In the genomic region with DNA sequence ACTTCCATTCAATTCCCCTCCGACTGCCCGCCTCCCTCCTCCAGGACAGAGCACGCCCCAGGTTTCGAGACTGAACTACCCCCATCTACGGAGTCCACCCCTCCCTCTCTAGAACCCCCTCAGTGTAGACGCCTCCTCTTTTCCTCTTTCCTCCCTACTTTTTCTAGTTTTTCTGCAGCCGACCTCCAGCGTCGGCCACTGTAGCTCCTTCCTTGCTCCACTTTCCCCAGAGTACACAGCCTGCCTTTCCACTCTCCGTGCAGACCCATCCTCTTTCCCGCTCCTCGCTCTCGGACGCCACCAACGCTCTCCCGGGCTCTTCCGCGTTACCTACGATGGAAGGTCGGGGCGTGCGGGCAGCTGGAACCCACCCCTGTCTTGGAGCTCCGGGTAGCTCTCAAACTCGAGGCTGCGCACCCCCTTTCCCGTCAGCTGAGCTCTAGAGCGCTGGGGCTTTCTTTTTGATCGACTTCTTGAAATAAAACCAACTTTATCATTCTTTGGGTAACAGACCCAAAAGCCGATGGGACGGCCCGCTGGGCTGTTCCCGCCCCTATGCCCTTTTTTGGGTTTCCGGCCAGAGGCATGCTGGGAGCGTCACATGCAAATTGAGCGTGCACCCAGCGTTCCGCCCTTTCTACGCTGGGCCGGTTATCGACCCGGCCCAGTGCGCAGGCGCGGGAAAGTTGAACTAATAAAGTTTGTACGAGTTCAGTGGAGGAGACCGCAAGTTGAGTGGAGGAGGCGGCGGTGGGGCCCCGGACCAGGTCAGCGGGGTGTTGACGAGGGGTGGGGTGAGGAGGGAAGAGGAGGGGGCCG, we compare ENCODE assay signal across 8 cellular contexts.
DNase-seq lines count a peak whose midpoint lies in the region; ATAC-seq, FAIRE-seq and TF ChIP-seq lines count a peak whose summit lies in the region.

A gene with protein sequence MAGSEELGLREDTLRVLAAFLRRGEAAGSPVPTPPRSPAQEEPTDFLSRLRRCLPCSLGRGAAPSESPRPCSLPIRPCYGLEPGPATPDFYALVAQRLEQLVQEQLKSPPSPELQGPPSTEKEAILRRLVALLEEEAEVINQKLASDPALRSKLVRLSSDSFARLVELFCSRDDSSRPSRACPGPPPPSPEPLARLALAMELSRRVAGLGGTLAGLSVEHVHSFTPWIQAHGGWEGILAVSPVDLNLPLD (plus strand): TSS at position 633 of the 819 bp plus-strand sequence. CDS start 760 bp downstream, outside the sequence.
A gene with protein sequence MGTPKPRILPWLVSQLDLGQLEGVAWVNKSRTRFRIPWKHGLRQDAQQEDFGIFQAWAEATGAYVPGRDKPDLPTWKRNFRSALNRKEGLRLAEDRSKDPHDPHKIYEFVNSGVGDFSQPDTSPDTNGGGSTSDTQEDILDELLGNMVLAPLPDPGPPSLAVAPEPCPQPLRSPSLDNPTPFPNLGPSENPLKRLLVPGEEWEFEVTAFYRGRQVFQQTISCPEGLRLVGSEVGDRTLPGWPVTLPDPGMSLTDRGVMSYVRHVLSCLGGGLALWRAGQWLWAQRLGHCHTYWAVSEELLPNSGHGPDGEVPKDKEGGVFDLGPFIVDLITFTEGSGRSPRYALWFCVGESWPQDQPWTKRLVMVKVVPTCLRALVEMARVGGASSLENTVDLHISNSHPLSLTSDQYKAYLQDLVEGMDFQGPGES (minus strand): TSS at position 557 of the 819 bp plus-strand sequence. CDS start 1,019 bp downstream, outside the sequence.

- peak within 1 kb of the TSS; percentile 78 to 94 (median 88) for H3K27ac Mint-ChIP-seq in nephron

- no peaks in the 10 kb centered on the region for H3K27me3 Mint-ChIP-seq in nephron (ENCODE audit: low read depth)

- TF ChIP-seq POLR2A in H54 (IDR thresholded peaks at IDR 0.05; ENCODE audit: low read depth, low read length), result peak; percentile 72

- peak within 1 kb of the TSS; percentile 97 for H3K4me3 ChIP-seq in Loucy (ENCODE audit: low read length, poor library complexity, severe bottlenecking)
- H3K4me3 ChIP-seq in fibroblast of pulmonary artery (replicated peaks; ENCODE audit: low read depth, low read length), result peak within 1 kb of the TSS; percentile 79

- no peak for FAIRE-seq in H54 (lab: Jason Lieb, UNC)

- peaks cover 20% of the 10 kb centered on the region; the same call in 1 of the 2 replicates for H3K36me3 ChIP-seq in Loucy (ENCODE audit: insufficient read depth, low read length)

- TF ChIP-seq CTCF in Loucy (conservative IDR thresholded peaks at IDR 0.05; ENCODE audit: low read length), result no peak
- no peak for TF ChIP-seq CTCF in fibroblast of pulmonary artery (IDR thresholded peaks at IDR 0.05; ENCODE audit: low read length, missing control alignments)
- TF ChIP-seq CTCF in nephron (IDR thresholded peaks at IDR 0.05; ENCODE audit: unreplicated experiment in 3 of 3), result no peak

- H3K4me2 ChIP-seq in Loucy (ENCODE audit: low read depth, low read length, poor library complexity, severe bottlenecking), result peak within 1 kb of the TSS; percentile 93

- H3K9me2 ChIP-seq in Loucy (replicated peaks; ENCODE audit: low read depth, low read length), result no peaks in the 10 kb centered on the region

- H3F3A ChIP-seq in Loucy (ENCODE audit: low read depth), result no peaks in the 10 kb centered on the region

- ATAC-seq in stimulated activated naive CD8-positive, alpha-beta T cell treated with anti-CD3 and anti-CD28 coated beads, Interleukin-15, Interleukin-2, amounts not matched to agents 100 U/mL and 50 U/mL, for 24 hours, result peak; percentile 92

- peak; percentile 96 for DNase-seq in ELF-1 (ENCODE audit: low read depth, low spot score)
- peak; percentile 95 for DNase-seq in H54 (ENCODE audit: insufficient read length, low spot score)
- DNase-seq in SIG-M5 (lab: John Stamatoyannopoulos, UW), result peak; percentile 53
- peak; percentile 100 for DNase-seq in activated effector memory CD4-positive, alpha-beta T cell treated with anti-CD3 and anti-CD28 coated beads, Interleukin-2, amount 50 U/mL, for 16 hours
- DNase-seq in fibroblast of pulmonary artery (ENCODE audit: low read depth), result peak; percentile 97
- DNase-seq in stimulated activated naive CD8-positive, alpha-beta T cell treated with anti-CD3 and anti-CD28 coated beads, Interleukin-15, Interleukin-2, amounts not matched to agents 100 U/mL and 50 U/mL, for 24 hours, result peak; percentile 100

- H3K9ac ChIP-seq in Loucy (ENCODE audit: low read depth, low read length, poor library complexity, severe bottlenecking), result peak within 1 kb of the TSS; percentile 91

- H3K4me1 Mint-ChIP-seq in nephron, result peaks cover 33% of the 10 kb centered on the region

- H3K9me3 ChIP-seq in Loucy (ENCODE audit: insufficient read depth, low read depth, low read length), result no peaks in the 10 kb centered on the region

- H3K4me3 Mint-ChIP-seq in nephron, result peak within 1 kb of the TSS; percentile 93 to 98 (median 93)

- peaks cover 42% of the 10 kb centered on the region for H3K79me2 ChIP-seq in Loucy (ENCODE audit: insufficient read depth, low read length)

- peaks cover 18% of the 10 kb centered on the region for H3K36me3 Mint-ChIP-seq in nephron (ENCODE audit: low read depth)

- H3K27me3 ChIP-seq in Loucy (ENCODE audit: insufficient read depth, low read length, poor library complexity, severe bottlenecking), result no peaks in the 10 kb centered on the region

- peak within 1 kb of the TSS; percentile 95 for H2AFZ ChIP-seq in Loucy (ENCODE audit: low read length)

- peaks cover 21% of the 10 kb centered on the region for H3K4me1 ChIP-seq in Loucy (ENCODE audit: insufficient read depth, low read length, poor library complexity, severe bottlenecking)

- no peaks in the 10 kb centered on the region for H3K9me3 Mint-ChIP-seq in nephron

- H4K20me1 ChIP-seq in Loucy (ENCODE audit: insufficient read depth, low read length, poor library complexity, severe bottlenecking), result peaks cover 17% of the 10 kb centered on the region

Comparison
In these comparisons a context has a peak if more than half of its experiments do, and no peak if none do; other contexts are left out.
1. Peak in every context shown above with its lines: DNase-seq, ATAC-seq and H3K4me3 ChIP-seq.